1 cellular context compared by ENCODE assay signal in the genomic region with DNA sequence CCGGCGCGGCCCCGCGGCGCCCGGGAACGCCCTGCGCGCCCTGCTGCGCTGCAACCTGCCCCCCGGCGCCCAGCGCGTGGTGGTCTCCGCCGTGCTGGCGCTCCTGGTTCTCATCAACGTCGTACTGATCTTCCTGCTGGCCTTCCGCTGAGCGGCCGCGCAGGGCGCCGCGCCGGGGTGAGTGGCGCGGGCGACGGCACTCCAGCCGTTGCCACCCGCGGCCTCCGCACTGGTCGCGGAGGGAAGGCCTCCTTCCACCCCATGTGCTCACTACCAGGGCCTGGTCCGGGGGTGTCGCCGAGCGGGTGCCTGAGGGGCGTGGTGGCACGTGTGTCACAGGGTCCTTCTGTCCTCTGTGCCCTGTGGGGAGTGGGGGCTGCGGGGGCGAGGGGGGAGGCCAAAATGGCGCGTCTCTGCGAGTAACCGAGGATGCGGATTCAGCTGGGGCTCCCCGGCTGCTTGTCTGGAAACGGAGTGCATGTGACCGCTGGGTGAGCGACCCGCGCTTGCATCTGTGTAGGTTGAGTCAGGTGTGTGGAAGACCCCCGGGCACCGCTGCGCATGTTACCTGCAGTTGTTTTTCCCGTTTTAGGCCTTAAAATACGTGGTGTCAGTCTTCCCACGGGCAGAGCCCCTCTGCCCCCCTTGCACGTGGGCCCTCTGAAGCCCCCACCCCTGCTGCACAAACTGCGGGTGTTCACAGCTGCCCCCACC.
TF ChIP-seq lines count a peak whose summit lies in the region.

No MANE protein-coding gene starts in this region.

TF ChIP-seq in IMR-90, 13 proteins besides CTCF, POLR2A, EP300 and RAD21 (continued from another document):
- TF ChIP-seq NFE2L2 (IDR thresholded peaks at IDR 0.05; ENCODE audit: low read depth, low read length) = no peak
- no peak for TF ChIP-seq MAFK (IDR thresholded peaks at IDR 0.05; ENCODE audit: low read depth, low read length)
- TF ChIP-seq, protein P1, sequence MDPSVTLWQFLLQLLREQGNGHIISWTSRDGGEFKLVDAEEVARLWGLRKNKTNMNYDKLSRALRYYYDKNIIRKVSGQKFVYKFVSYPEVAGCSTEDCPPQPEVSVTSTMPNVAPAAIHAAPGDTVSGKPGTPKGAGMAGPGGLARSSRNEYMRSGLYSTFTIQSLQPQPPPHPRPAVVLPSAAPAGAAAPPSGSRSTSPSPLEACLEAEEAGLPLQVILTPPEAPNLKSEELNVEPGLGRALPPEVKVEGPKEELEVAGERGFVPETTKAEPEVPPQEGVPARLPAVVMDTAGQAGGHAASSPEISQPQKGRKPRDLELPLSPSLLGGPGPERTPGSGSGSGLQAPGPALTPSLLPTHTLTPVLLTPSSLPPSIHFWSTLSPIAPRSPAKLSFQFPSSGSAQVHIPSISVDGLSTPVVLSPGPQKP (IDR thresholded peaks at IDR 0.05; ENCODE audit: borderline replicate concordance, low read depth, low read length) = no peak
- TF ChIP-seq MAZ (IDR thresholded peaks at IDR 0.05; ENCODE audit: borderline replicate concordance, low read depth, low read length) = no peak; the same call in 1 of the 2 replicates
- no peak for TF ChIP-seq BHLHE40 (IDR thresholded peaks at IDR 0.05; ENCODE audit: low read depth, low read length)
- TF ChIP-seq FOS (IDR thresholded peaks at IDR 0.05; ENCODE audit: low read depth, low read length) = no peak
